8 cellular contexts compared by ENCODE assay signal in genomic region chr20:23636182-23636907, GRCh38. TPM values are rescaled to one million over a fixed set of nuclear protein-coding genes. Genes with fewer than 3 reads are reported as not detected.
A peak's percentile ranks its signal among the peaks of the same experiment; 100 is the strongest.
DNase-seq lines count a peak whose midpoint lies in the region; ATAC-seq and TF ChIP-seq lines count a peak whose summit lies in the region.
"Had no signal": no experiment of that assay in that cellular context is flagged by ENCODE, and none has a peak within 500 bp of the region (broad histone marks: within the 10 kb centered on the region; RNA-seq: fewer than 3 reads in every experiment).

No MANE protein-coding gene starts in this region.

- H3K27ac Mint-ChIP-seq in central memory CD8-positive, alpha-beta T cell (ENCODE audit: low read depth), result peak overlapping the region; percentile 42
- H3K27ac Mint-ChIP-seq: IgD-negative memory B cell had no signal

- no peaks in the 10 kb centered on the region for H3K9me2 ChIP-seq in MM.1S (replicated peaks; ENCODE audit: insufficient read depth, low read length)

- no peaks in the 10 kb centered on the region for H3F3A ChIP-seq in MM.1S (ENCODE audit: insufficient read depth, low read length)

- ATAC-seq in central memory CD8-positive, alpha-beta T cell (replicated peaks; ENCODE audit: extremely low read depth, poor library complexity, severe bottlenecking), result no peak
- ATAC-seq in lower lobe of right lung, result no peak
- no peak for ATAC-seq in thoracic aorta (ENCODE audit: insufficient number of reproducible peaks, low FRiP score, low read depth)
- no peak for ATAC-seq in HG02852 (IDR thresholded peaks at IDR 0.05; ENCODE audit: unreplicated experiment)
- no peak for ATAC-seq in GM19035 (IDR thresholded peaks at IDR 0.05; ENCODE audit: unreplicated experiment)
- no peak for ATAC-seq in GM21390 (IDR thresholded peaks at IDR 0.05; ENCODE audit: unreplicated experiment)

- intact Hi-C loops in lower lobe of right lung (cut with DNase I), result no loop called here

- no peaks in the 10 kb centered on the region for H3K9me3 ChIP-seq in MM.1S (replicated peaks; ENCODE audit: insufficient read depth, low read length)
- H3K9me3 ChIP-seq in lower lobe of right lung, result no peaks in the 10 kb centered on the region
- no peaks in the 10 kb centered on the region for H3K9me3 ChIP-seq in thoracic aorta

- H3K36me3 Mint-ChIP-seq in central memory CD8-positive, alpha-beta T cell (ENCODE audit: insufficient read depth), result no peaks in the 10 kb centered on the region
- H3K36me3 Mint-ChIP-seq: IgD-negative memory B cell had no signal

- H3K9ac ChIP-seq in MM.1S (ENCODE audit: low read length), result no peak overlapping the region

- H3K27me3 ChIP-seq in MM.1S (replicated peaks; ENCODE audit: insufficient read depth, low read length) (no peaks in the 10 kb centered on the region), lower lobe of right lung (ENCODE audit: low read depth) (no peaks in the 10 kb centered on the region), thoracic aorta (replicated peaks; ENCODE audit: insufficient read depth) (no peaks in the 10 kb centered on the region)

- H3K27me3 Mint-ChIP-seq in central memory CD8-positive, alpha-beta T cell, result peaks cover 22% of the 10 kb centered on the region

- TF ChIP-seq CTCF in MM.1S (IDR thresholded peaks at IDR 0.05; ENCODE audit: low read length), result no peak
- TF ChIP-seq CTCF in lower lobe of right lung (IDR thresholded peaks at IDR 0.05), result no peak
- TF ChIP-seq CTCF in thoracic aorta (IDR thresholded peaks at IDR 0.05), result no peak

- H3K4me1 ChIP-seq in MM.1S (ENCODE audit: low read length) (no peaks in the 10 kb centered on the region), lower lobe of right lung (peaks cover 26% of the 10 kb centered on the region), thoracic aorta (ENCODE audit: control insufficient read depth in 1 of 2, low read depth in 2 of 2) (peaks cover 19 to 29% of the 10 kb centered on the region in 2 donors)

- peak overlapping the region; percentile 89; the same call in 1 of the 2 replicates for H3K4me2 ChIP-seq in MM.1S (ENCODE audit: low read depth, low read length)

- H3K4me3 ChIP-seq in MM.1S (ENCODE audit: low read length), result no peak overlapping the region
- H3K4me3 ChIP-seq in lower lobe of right lung, result peak overlapping the region; percentile 93
- H3K4me3 ChIP-seq in thoracic aorta, result peak overlapping the region; percentile 99

- DNase-seq in MM.1S (no peak), lower lobe of right lung (no peak), thoracic aorta (ENCODE audit: low spot score) (no peak)
- no peak for DNase-seq in central memory CD8-positive, alpha-beta T cell (ENCODE audit: low spot score in 2 of 2)

- peaks cover 8% of the 10 kb centered on the region for H3K4me1 Mint-ChIP-seq in central memory CD8-positive, alpha-beta T cell

- H3K4me3 Mint-ChIP-seq in central memory CD8-positive, alpha-beta T cell, result peak overlapping the region; percentile 77

- no peaks in the 10 kb centered on the region for H3K36me3 ChIP-seq in MM.1S (replicated peaks; ENCODE audit: insufficient read depth, low read length)
- H3K36me3 ChIP-seq in lower lobe of right lung, result peaks cover 32% of the 10 kb centered on the region
- H3K36me3 ChIP-seq in thoracic aorta, result peaks cover 16% of the 10 kb centered on the region

- H2AFZ ChIP-seq in MM.1S (ENCODE audit: low read length), result no peak overlapping the region

- no peaks in the 10 kb centered on the region for H3K9me3 Mint-ChIP-seq in central memory CD8-positive, alpha-beta T cell
- H3K9me3 Mint-ChIP-seq: IgD-negative memory B cell had no signal

- no peaks in the 10 kb centered on the region for H4K20me1 ChIP-seq in MM.1S (ENCODE audit: insufficient read depth, low read length)

- H3K27ac ChIP-seq in MM.1S (ENCODE audit: low read length) (no peak overlapping the region), lower lobe of right lung (peak overlapping the region; percentile 98), thoracic aorta (peak overlapping the region; percentile 47 to 100)

- no peaks in the 10 kb centered on the region for H3K79me2 ChIP-seq in MM.1S (ENCODE audit: low read length)

RNA-seq across cellular contexts. Expression of gene CST3, which starts 1.4 kb away (rescaled TPM):
- total RNA-seq in lower lobe of right lung (727 TPM), thoracic aorta (1,000 to 10,000 TPM; 1,107 to 2,392 TPM)

RNA-seq across cellular contexts. Expression of gene CST9, which starts 30.6 kb away (rescaled TPM):
- total RNA-seq in lower lobe of right lung (not detected), thoracic aorta (not detected)

RNA-seq across cellular contexts. Expression of gene CST4, which starts 52.5 kb away (rescaled TPM):
- total RNA-seq in lower lobe of right lung (not detected), thoracic aorta (not detected)
